In the genomic region with DNA sequence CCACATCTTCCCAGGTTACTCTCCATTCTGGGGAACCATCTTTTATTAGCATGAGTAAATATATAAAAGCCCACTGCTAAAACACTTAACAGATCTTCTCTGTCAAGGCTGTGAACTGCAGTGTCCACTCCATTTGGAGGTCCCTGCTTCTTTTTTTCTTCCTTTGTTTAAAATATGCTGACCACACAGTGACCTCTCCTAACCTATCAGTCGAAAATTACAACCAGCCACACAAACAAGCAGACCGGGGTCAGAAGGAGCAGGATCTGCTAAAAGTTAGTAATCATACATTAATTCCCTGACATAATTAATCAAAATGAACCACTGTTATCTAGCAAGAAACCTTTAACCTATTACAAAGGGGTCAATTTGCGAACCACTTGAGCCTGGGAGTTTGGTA, we compare ENCODE assay signal across 2 cellular contexts.
TF ChIP-seq lines count a peak whose summit lies in the region.

No MANE protein-coding gene starts in this region.

TF ChIP-seq in liver, 16 proteins besides CTCF, POLR2A, EP300 and RAD21:
- TF ChIP-seq NR2F2 (IDR thresholded peaks at IDR 0.05) (peak; percentile 81), GABPA (IDR thresholded peaks at IDR 0.05 in 1 of 2, conservative IDR thresholded peaks at IDR 0.05 in 1 of 2) (no peak)

TF ChIP-seq in HepG2, 621 proteins besides CTCF, POLR2A, EP300 and RAD21:
- TF ChIP-seq HNRNPUL1 (IDR thresholded peaks at IDR 0.05; ENCODE audit: low read depth, low read length) (no peak), ZNF446 (CRISPR knock-in tag; IDR thresholded peaks at IDR 0.05) (no peak), MEF2D (CRISPR knock-in tag; IDR thresholded peaks at IDR 0.05) (no peak), THYN1 (CRISPR knock-in tag; IDR thresholded peaks at IDR 0.05; ENCODE audit: borderline replicate concordance, low read depth) (no peak), NFATC3 (CRISPR knock-in tag; IDR thresholded peaks at IDR 0.05) (no peak), SRSF1 (optimal IDR thresholded peaks at IDR 0.05; ENCODE audit: low read depth, low read length) (no peak), ZNF724P (CRISPR knock-in tag; IDR thresholded peaks at IDR 0.05; ENCODE audit: borderline replicate concordance) (no peak), SIX4 (CRISPR knock-in tag; IDR thresholded peaks at IDR 0.05) (no peak), HOXA7 (CRISPR knock-in tag; IDR thresholded peaks at IDR 0.05) (no peak), MIXL1 (CRISPR knock-in tag; IDR thresholded peaks at IDR 0.05) (no peak), HDAC1 (CRISPR knock-in tag; IDR thresholded peaks at IDR 0.05) (no peak), MED8 (CRISPR knock-in tag; IDR thresholded peaks at IDR 0.05; ENCODE audit: insufficient replicate concordance) (no peak), ZNF879 (CRISPR knock-in tag; IDR thresholded peaks at IDR 0.05) (no peak), CREM (IDR thresholded peaks at IDR 0.05) (no peak), CREM (CRISPR knock-in tag; IDR thresholded peaks at IDR 0.05) (no peak), STAG1 (CRISPR knock-in tag; IDR thresholded peaks at IDR 0.05) (no peak)
- TF ChIP-seq, protein P1, sequence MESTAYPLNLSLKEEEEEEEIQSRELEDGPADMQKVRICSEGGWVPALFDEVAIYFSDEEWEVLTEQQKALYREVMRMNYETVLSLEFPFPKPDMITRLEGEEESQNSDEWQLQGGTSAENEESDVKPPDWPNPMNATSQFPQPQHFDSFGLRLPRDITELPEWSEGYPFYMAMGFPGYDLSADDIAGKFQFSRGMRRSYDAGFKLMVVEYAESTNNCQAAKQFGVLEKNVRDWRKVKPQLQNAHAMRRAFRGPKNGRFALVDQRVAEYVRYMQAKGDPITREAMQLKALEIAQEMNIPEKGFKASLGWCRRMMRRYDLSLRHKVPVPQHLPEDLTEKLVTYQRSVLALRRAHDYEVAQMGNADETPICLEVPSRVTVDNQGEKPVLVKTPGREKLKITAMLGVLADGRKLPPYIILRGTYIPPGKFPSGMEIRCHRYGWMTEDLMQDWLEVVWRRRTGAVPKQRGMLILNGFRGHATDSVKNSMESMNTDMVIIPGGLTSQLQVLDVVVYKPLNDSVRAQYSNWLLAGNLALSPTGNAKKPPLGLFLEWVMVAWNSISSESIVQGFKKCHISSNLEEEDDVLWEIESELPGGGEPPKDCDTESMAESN (CRISPR knock-in tag; conservative IDR thresholded peaks at IDR 0.05): no peak
- TF ChIP-seq, protein P2, sequence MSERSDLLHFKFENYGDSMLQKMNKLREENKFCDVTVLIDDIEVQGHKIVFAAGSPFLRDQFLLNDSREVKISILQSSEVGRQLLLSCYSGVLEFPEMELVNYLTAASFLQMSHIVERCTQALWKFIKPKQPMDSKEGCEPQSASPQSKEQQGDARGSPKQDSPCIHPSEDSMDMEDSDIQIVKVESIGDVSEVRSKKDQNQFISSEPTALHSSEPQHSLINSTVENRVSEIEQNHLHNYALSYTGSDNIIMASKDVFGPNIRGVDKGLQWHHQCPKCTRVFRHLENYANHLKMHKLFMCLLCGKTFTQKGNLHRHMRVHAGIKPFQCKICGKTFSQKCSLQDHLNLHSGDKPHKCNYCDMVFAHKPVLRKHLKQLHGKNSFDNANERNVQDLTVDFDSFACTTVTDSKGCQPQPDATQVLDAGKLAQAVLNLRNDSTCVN (CRISPR knock-in tag; IDR thresholded peaks at IDR 0.05; ENCODE audit: borderline replicate concordance): no peak
- TF ChIP-seq, protein P3, sequence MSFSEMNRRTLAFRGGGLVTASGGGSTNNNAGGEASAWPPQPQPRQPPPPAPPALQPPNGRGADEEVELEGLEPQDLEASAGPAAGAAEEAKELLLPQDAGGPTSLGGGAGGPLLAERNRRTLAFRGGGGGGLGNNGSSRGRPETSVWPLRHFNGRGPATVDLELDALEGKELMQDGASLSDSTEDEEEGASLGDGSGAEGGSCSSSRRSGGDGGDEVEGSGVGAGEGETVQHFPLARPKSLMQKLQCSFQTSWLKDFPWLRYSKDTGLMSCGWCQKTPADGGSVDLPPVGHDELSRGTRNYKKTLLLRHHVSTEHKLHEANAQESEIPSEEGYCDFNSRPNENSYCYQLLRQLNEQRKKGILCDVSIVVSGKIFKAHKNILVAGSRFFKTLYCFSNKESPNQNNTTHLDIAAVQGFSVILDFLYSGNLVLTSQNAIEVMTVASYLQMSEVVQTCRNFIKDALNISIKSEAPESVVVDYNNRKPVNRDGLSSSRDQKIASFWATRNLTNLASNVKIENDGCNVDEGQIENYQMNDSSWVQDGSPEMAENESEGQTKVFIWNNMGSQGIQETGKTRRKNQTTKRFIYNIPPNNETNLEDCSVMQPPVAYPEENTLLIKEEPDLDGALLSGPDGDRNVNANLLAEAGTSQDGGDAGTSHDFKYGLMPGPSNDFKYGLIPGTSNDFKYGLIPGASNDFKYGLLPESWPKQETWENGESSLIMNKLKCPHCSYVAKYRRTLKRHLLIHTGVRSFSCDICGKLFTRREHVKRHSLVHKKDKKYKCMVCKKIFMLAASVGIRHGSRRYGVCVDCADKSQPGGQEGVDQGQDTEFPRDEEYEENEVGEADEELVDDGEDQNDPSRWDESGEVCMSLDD (CRISPR knock-in tag; IDR thresholded peaks at IDR 0.05; ENCODE audit: borderline replicate concordance): no peak
- TF ChIP-seq, protein P4, sequence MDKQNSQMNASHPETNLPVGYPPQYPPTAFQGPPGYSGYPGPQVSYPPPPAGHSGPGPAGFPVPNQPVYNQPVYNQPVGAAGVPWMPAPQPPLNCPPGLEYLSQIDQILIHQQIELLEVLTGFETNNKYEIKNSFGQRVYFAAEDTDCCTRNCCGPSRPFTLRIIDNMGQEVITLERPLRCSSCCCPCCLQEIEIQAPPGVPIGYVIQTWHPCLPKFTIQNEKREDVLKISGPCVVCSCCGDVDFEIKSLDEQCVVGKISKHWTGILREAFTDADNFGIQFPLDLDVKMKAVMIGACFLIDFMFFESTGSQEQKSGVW (CRISPR knock-in tag; IDR thresholded peaks at IDR 0.05; ENCODE audit: borderline replicate concordance): no peak
